36 cellular contexts compared by ENCODE assay signal in genomic region chr4:151074416-151074916, GRCh38.
"Had no signal": no experiment of that assay in that cellular context is flagged by ENCODE, and none has a peak within 500 bp of the region (broad histone marks: within the 10 kb centered on the region; RNA-seq: fewer than 3 reads in every experiment).

No MANE protein-coding gene starts in this region.

- DNase-seq: activated B cell treated with CpG ODN at 0.5 μM for 24 hours; activated CD4-positive, alpha-beta memory T cell treated with anti-CD3 and anti-CD28 coated beads for 36 hours; activated CD4-positive, alpha-beta T cell treated with anti-CD3 and anti-CD28 coated beads for 4 hours; activated CD4-positive, alpha-beta T cell treated with anti-CD3 and anti-CD28 coated beads, Interleukin-2, amount 10 ng/mL, durations not matched to agents 24 days and 14 days; activated CD4-positive, alpha-beta T cell treated with anti-CD3 and anti-CD28 coated beads, Interleukin-2, amount 50 U/mL, for 1 hour; activated CD4-positive, alpha-beta T cell treated with anti-CD3 and anti-CD28 coated beads, Interleukin-2, amount 50 U/mL, for 4 hours; activated CD4-positive, CD25-positive, alpha-beta regulatory T cell treated with anti-CD3 and anti-CD28 coated beads, Interleukin-2, amount 50 U/mL, for 72 hours; activated CD8-positive, alpha-beta memory T cell treated with anti-CD3 and anti-CD28 coated beads, Interleukin-2, amount 50 U/mL, for 4 hours; activated CD8-positive, alpha-beta T cell treated with anti-CD3 and anti-CD28 coated beads for 36 hours; activated effector memory CD4-positive, alpha-beta T cell treated with anti-CD3 and anti-CD28 coated beads, Interleukin-2, amount 50 U/mL, for 16 hours; activated gamma-delta T cell treated with Interleukin-2 at 50 U/mL for 16 hours; activated naive CD4-positive, alpha-beta T cell; activated naive CD4-positive, alpha-beta T cell treated with anti-CD3 and anti-CD28 coated beads for 36 hours; activated naive CD4-positive, alpha-beta T cell treated with anti-CD3 and anti-CD28 coated beads, Interleukin-2, amount 50 U/mL, for 16 hours; activated naive CD8-positive, alpha-beta T cell treated with anti-CD3 and anti-CD28 coated beads for 36 hours; activated T-cell treated with anti-CD3 and anti-CD28 coated beads for 4 hours; activated T-cell treated with anti-CD3 and anti-CD28 coated beads, Interleukin-2, amount 50 U/mL, for 1 hour; activated T-cell treated with anti-CD3 and anti-CD28 coated beads, Interleukin-2, amount 50 U/mL, for 4 hours; activated T-cell treated with anti-CD3 and anti-CD28 coated beads, Interleukin-2, amount 50 U/mL, for 72 hours; adrenal gland; amniotic stem cell; body of pancreas; brain microvascular endothelial cell; central memory CD4-positive, alpha-beta T cell; T-helper 1 cell; T-helper 2 cell; T-helper 9 cell had no signal

- H3K9me3 ChIP-seq: adrenal gland, body of pancreas, breast epithelium had no signal

- H3K4me3 Mint-ChIP-seq: activated B cell treated with CpG ODN at 0.5 μM for 24 hours; activated CD4-positive, alpha-beta memory T cell treated with anti-CD3 and anti-CD28 coated beads for 36 hours; activated CD4-positive, alpha-beta T cell treated with anti-CD3 and anti-CD28 coated beads, Interleukin-2, amount 10 ng/mL, durations not matched to agents 24 days and 14 days; activated CD8-positive, alpha-beta T cell treated with anti-CD3 and anti-CD28 coated beads for 36 hours; activated naive CD4-positive, alpha-beta T cell treated with anti-CD3 and anti-CD28 coated beads for 36 hours; activated naive CD8-positive, alpha-beta T cell treated with anti-CD3 and anti-CD28 coated beads for 36 hours; activated T-cell treated with anti-CD3 and anti-CD28 coated beads, Interleukin-2, amount 50 U/mL, for 4 hours; activated T-cell treated with anti-CD3 and anti-CD28 coated beads, Interleukin-2, amount 50 U/mL, for 72 hours; activated T-helper 1 cell treated with anti-CD3 and anti-CD28 coated beads, Interleukin-12 subunit alpha, Interleukin-12 subunit beta, Interleukin-2, Interleukin-4 antibody, amounts not matched to agents 30 ng/mL and 10 ng/mL and 1 ng/mL, durations not matched to agents 14 hours and 24 hours and 36 hours; activated T-helper 17 cell treated with anti-CD3 and anti-CD28 coated beads, Interleukin-2, amount 50 U/mL, for 72 hours; T-helper 1 cell treated with Interleukin-12 subunit alpha and Interleukin-12 subunit beta and Interleukin-4 antibody, amounts not matched to agents 30 μg/mL and 1 μg/mL, for 36 hours; T-helper 2 cell treated with Interferon-gamma antibody and Interleukin-4, amounts not matched to agents 5 μg/mL and 100 μg/mL, for 36 hours had no signal

- H3K27ac Mint-ChIP-seq: activated B cell treated with CpG ODN at 0.5 μM for 24 hours; activated CD4-positive, alpha-beta memory T cell treated with anti-CD3 and anti-CD28 coated beads for 36 hours; activated CD4-positive, alpha-beta T cell treated with anti-CD3 and anti-CD28 coated beads, Interleukin-2, amount 10 ng/mL, durations not matched to agents 24 days and 14 days; activated CD8-positive, alpha-beta T cell treated with anti-CD3 and anti-CD28 coated beads for 36 hours; activated naive CD4-positive, alpha-beta T cell treated with anti-CD3 and anti-CD28 coated beads for 36 hours; activated naive CD4-positive, alpha-beta T cell treated with anti-CD3 and anti-CD28 coated beads, Interleukin-2, amount 50 U/mL, for 72 hours; activated naive CD8-positive, alpha-beta T cell treated with anti-CD3 and anti-CD28 coated beads for 36 hours; activated T-cell treated with anti-CD3 and anti-CD28 coated beads, Interleukin-2, amount 50 U/mL, for 72 hours; activated T-helper 1 cell treated with anti-CD3 and anti-CD28 coated beads, Interleukin-12 subunit alpha, Interleukin-12 subunit beta, Interleukin-2, Interleukin-4 antibody, amounts not matched to agents 30 ng/mL and 10 ng/mL and 1 ng/mL, durations not matched to agents 14 hours and 24 hours and 36 hours; activated T-helper 17 cell treated with anti-CD3 and anti-CD28 coated beads, Interleukin-2, amount 50 U/mL, for 72 hours; T-helper 1 cell treated with Interleukin-12 subunit alpha and Interleukin-12 subunit beta and Interleukin-4 antibody, amounts not matched to agents 30 μg/mL and 1 μg/mL, for 36 hours; T-helper 2 cell treated with Interferon-gamma antibody and Interleukin-4, amounts not matched to agents 5 μg/mL and 100 μg/mL, for 36 hours had no signal

- H3K27me3 ChIP-seq: adrenal gland, body of pancreas, brain microvascular endothelial cell, breast epithelium had no signal

- ATAC-seq: activated CD8-positive, alpha-beta T cell treated with anti-CD3 and anti-CD28 coated beads for 36 hours; activated naive CD4-positive, alpha-beta T cell treated with anti-CD3 and anti-CD28 coated beads, Interleukin-2, amount 50 U/mL, for 72 hours; activated T-cell treated with anti-CD3 and anti-CD28 coated beads, Interleukin-2, amount 50 U/mL, for 4 hours; activated T-cell treated with anti-CD3 and anti-CD28 coated beads, Interleukin-2, amount 50 U/mL, for 72 hours; activated T-helper 17 cell treated with anti-CD3 and anti-CD28 coated beads, Interleukin-2, amount 50 U/mL, for 72 hours; body of pancreas had no signal

- H3K4me1 ChIP-seq: adrenal gland, body of pancreas, breast epithelium had no signal

- H3K4me3 ChIP-seq: adrenal gland, body of pancreas, breast epithelium had no signal

- H3K36me3 Mint-ChIP-seq: activated CD4-positive, alpha-beta memory T cell treated with anti-CD3 and anti-CD28 coated beads for 36 hours; activated naive CD4-positive, alpha-beta T cell treated with anti-CD3 and anti-CD28 coated beads, Interleukin-2, amount 50 U/mL, for 72 hours; activated naive CD8-positive, alpha-beta T cell treated with anti-CD3 and anti-CD28 coated beads for 36 hours had no signal

- H3K27ac ChIP-seq: adrenal gland, body of pancreas, brain microvascular endothelial cell, breast epithelium, VCaP had no signal

- H3K9me3 Mint-ChIP-seq: activated B cell treated with CpG ODN at 0.5 μM for 24 hours; activated CD4-positive, alpha-beta memory T cell treated with anti-CD3 and anti-CD28 coated beads for 36 hours; activated CD4-positive, alpha-beta T cell treated with anti-CD3 and anti-CD28 coated beads, Interleukin-2, amount 10 ng/mL, durations not matched to agents 24 days and 14 days; activated CD8-positive, alpha-beta T cell treated with anti-CD3 and anti-CD28 coated beads for 36 hours; activated naive CD4-positive, alpha-beta T cell treated with anti-CD3 and anti-CD28 coated beads for 36 hours; activated naive CD4-positive, alpha-beta T cell treated with anti-CD3 and anti-CD28 coated beads, Interleukin-2, amount 50 U/mL, for 72 hours; activated naive CD8-positive, alpha-beta T cell treated with anti-CD3 and anti-CD28 coated beads for 36 hours; activated T-cell treated with anti-CD3 and anti-CD28 coated beads, Interleukin-2, amount 50 U/mL, for 4 hours; activated T-cell treated with anti-CD3 and anti-CD28 coated beads, Interleukin-2, amount 50 U/mL, for 72 hours; activated T-helper 1 cell treated with anti-CD3 and anti-CD28 coated beads, Interleukin-12 subunit alpha, Interleukin-12 subunit beta, Interleukin-2, Interleukin-4 antibody, amounts not matched to agents 30 ng/mL and 10 ng/mL and 1 ng/mL, durations not matched to agents 14 hours and 24 hours and 36 hours; activated T-helper 17 cell treated with anti-CD3 and anti-CD28 coated beads, Interleukin-2, amount 50 U/mL, for 72 hours; T-helper 1 cell treated with Interleukin-12 subunit alpha and Interleukin-12 subunit beta and Interleukin-4 antibody, amounts not matched to agents 30 μg/mL and 1 μg/mL, for 36 hours; T-helper 2 cell treated with Interferon-gamma antibody and Interleukin-4, amounts not matched to agents 5 μg/mL and 100 μg/mL, for 36 hours had no signal

- H3K27me3 Mint-ChIP-seq: activated B cell treated with CpG ODN at 0.5 μM for 24 hours; activated CD4-positive, alpha-beta T cell treated with anti-CD3 and anti-CD28 coated beads, Interleukin-2, amount 10 ng/mL, durations not matched to agents 24 days and 14 days had no signal

- FAIRE-seq: astrocyte, TTC549 had no signal

- H3K36me3 ChIP-seq: adrenal gland, brain microvascular endothelial cell, breast epithelium had no signal

- H3K4me1 Mint-ChIP-seq: activated B cell treated with CpG ODN at 0.5 μM for 24 hours; activated CD4-positive, alpha-beta T cell treated with anti-CD3 and anti-CD28 coated beads, Interleukin-2, amount 10 ng/mL, durations not matched to agents 24 days and 14 days; activated T-helper 17 cell treated with anti-CD3 and anti-CD28 coated beads, Interleukin-2, amount 50 U/mL, for 72 hours had no signal
